Comparison of ENCODE assay signal across 8 cellular contexts in genomic region chr1:12539705-12540579, GRCh38.
DNase-seq lines count a peak whose midpoint lies in the region; ATAC-seq and TF ChIP-seq lines count a peak whose summit lies in the region.
"Had no signal": no experiment of that assay in that cellular context is flagged by ENCODE, and none has a peak within 500 bp of the region (broad histone marks: within the 10 kb centered on the region; RNA-seq: fewer than 3 reads in every experiment).

No MANE protein-coding gene starts in this region.

- TF ChIP-seq POLR2A in NB4 (IDR thresholded peaks at IDR 0.05; ENCODE audit: extremely low read depth, insufficient read length): no peak
- no peak for TF ChIP-seq POLR2A in uterus (IDR thresholded peaks at IDR 0.05)

- DNase-seq in NB4 (ENCODE audit: low read depth) (peak; percentile 49), fibroblast of peridontal ligament (ENCODE audit: extremely low read depth) (peak; percentile 95), mesothelial cell of epicardium (ENCODE audit: low spot score in 2 of 2, unreplicated experiment in 2 of 2) (peak; percentile 51 to 78), uterus (peak; percentile 87 to 88)
- DNase-seq in activated CD4-positive, alpha-beta T cell treated with anti-CD3 and anti-CD28 coated beads, Interleukin-2, amount 50 U/mL, for 48 hours: no peak
- DNase-seq: NCI-H2081 treated with DMSO at 0.1 percent for 48 hours had no signal

- peaks cover 24% of the 10 kb centered on the region for H3K36me3 Mint-ChIP-seq in mesothelial cell of epicardium

- H3K27ac ChIP-seq in uterus: peak overlapping the region; percentile 82 to 91

- peak overlapping the region; percentile 88 for H3K27ac Mint-ChIP-seq in mesothelial cell of epicardium

- H3K4me3 Mint-ChIP-seq in mesothelial cell of epicardium: no peak overlapping the region

- H3K9me3 ChIP-seq in uterus: no peaks in the 10 kb centered on the region

- H3K4me3 ChIP-seq in NB4 (ENCODE audit: low read depth, low read length) (no peak overlapping the region), uterus (no peak overlapping the region)

- H3K4me1 ChIP-seq in uterus: peaks cover 5 to 13% of the 10 kb centered on the region in 2 donors

- no peaks in the 10 kb centered on the region for H3K27me3 Mint-ChIP-seq in mesothelial cell of epicardium (ENCODE audit: low read depth)

- no peak for ATAC-seq in GM18517 (IDR thresholded peaks at IDR 0.05; ENCODE audit: unreplicated experiment)
- ATAC-seq in GM21360 (IDR thresholded peaks at IDR 0.05; ENCODE audit: unreplicated experiment): no peak

- TF ChIP-seq CTCF in NB4 (IDR thresholded peaks at IDR 0.05; ENCODE audit: low read depth, low read length): no peak
- TF ChIP-seq CTCF in mesothelial cell of epicardium (IDR thresholded peaks at IDR 0.05; ENCODE audit: unreplicated experiment): no peak
- peak in 2 of 4 experiments; percentile 0 to 10 for TF ChIP-seq CTCF in uterus (IDR thresholded peaks at IDR 0.05)

- peaks cover 25% of the 10 kb centered on the region for H3K9me3 Mint-ChIP-seq in mesothelial cell of epicardium

- intact Hi-C loops in uterus (cut with DNase I; ENCODE audit: low total_unique reads): no loop called here

- no peaks in the 10 kb centered on the region for H3K27me3 ChIP-seq in uterus

- peaks cover 52% of the 10 kb centered on the region for H3K4me1 Mint-ChIP-seq in mesothelial cell of epicardium

- no peaks in the 10 kb centered on the region for H3K36me3 ChIP-seq in uterus

Comparison
In these comparisons a context has a peak if more than half of its experiments do, and no peak if none do; other contexts are left out.
1. DNase-seq: peak in NB4 (single experiment), fibroblast of peridontal ligament (single experiment), mesothelial cell of epicardium (2 of 2) and uterus (2 of 2); none in activated CD4-positive, alpha-beta T cell treated with anti-CD3 and anti-CD28 coated beads, Interleukin-2, amount 50 U/mL, for 48 hours (0 of 2).